Comparison of ENCODE assay signal across 19 cellular contexts in the genomic region with DNA sequence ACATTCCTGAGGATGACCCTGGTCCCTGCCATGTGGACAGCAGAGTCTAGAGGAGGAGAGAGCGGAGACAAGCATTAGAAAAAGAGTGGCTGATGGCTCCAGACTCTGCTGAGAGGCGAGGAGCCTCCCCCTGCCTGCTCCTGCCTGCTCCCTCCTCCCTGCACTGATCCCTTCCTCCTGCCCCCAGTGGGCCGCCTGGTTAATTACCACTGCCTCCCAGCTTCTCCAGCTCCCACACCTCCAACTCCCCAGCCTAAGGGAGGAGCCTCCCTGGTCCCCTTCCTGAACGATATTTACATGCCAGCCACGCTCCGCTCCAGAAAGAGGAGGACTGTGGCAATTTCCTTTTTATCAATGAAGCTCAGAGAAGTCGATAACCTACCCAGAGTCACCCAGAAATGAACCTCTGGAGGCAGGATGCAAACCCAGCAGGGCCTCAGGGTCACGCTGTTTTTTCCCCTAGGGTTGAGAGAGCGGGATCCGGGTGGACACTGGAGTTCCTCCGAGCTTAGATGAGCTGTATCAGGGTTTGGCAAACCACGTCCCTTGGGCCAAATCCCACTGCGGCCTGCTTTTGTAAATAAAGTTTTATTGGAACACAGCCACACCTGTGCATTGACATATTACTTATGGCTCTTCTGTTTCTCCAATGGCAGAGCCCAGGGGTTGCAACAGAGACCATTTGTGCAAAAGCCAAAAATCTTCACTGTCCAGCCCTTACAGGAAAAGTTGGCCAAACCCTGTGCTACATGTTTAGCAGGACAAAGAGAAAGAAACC. TPM values are rescaled to one million over a fixed set of nuclear protein-coding genes. Genes with fewer than 3 reads are reported as not detected.
DNase-seq lines count a peak whose midpoint lies in the region; ATAC-seq and TF ChIP-seq lines count a peak whose summit lies in the region.
"Had no signal": no experiment of that assay in that cellular context is flagged by ENCODE, and none has a peak within 500 bp of the region (broad histone marks: within the 10 kb centered on the region; RNA-seq: fewer than 3 reads in every experiment).

No MANE protein-coding gene starts in this region.

- H3K27me3 ChIP-seq in NT2/D1 (ENCODE audit: insufficient read depth, insufficient read length) (no peaks in the 10 kb centered on the region), iPS-15b (ENCODE audit: control insufficient read depth, insufficient read depth, low read length) (no peaks in the 10 kb centered on the region)
- H3K27me3 ChIP-seq: SJCRH30 had no signal

- H3K9me3 ChIP-seq in NT2/D1 (ENCODE audit: insufficient read depth, low read length) (no peaks in the 10 kb centered on the region), iPS-15b (ENCODE audit: control insufficient read depth, insufficient read depth, low read length) (no peaks in the 10 kb centered on the region)
- H3K9me3 ChIP-seq: pancreas, SJCRH30, spleen, stomach had no signal

- no peak overlapping the region for H3K27ac Mint-ChIP-seq in activated CD4-positive, alpha-beta memory T cell treated with anti-CD3 and anti-CD28 coated beads for 36 hours
- H3K27ac Mint-ChIP-seq: activated naive CD8-positive, alpha-beta T cell treated with anti-CD3 and anti-CD28 coated beads, Interleukin-2, amount 10 ng/mL, durations not matched to agents 7 days and 5 days; effector memory CD8-positive, alpha-beta T cell had no signal

- POLR2A ChIA-PET in HEK293T (lab: Yijun Ruan, JAX): interaction anchor here (0.7 kb wide), 1 partner anchor 191 kb away, joined by 3 read pairs; no protein-coding TSS in a partner anchor
- POLR2A ChIA-PET in activated CD4-positive, alpha-beta memory T cell treated with anti-CD3 and anti-CD28 coated beads for 36 hours (lab: Charles Lee): no interaction called here

- H3K27me3 Mint-ChIP-seq in activated CD4-positive, alpha-beta memory T cell treated with anti-CD3 and anti-CD28 coated beads for 36 hours: peaks cover 8% of the 10 kb centered on the region

- CTCF ChIA-PET in HEK293T (lab: Yijun Ruan, JAX): no interaction called here
- CTCF ChIA-PET in activated CD4-positive, alpha-beta memory T cell treated with anti-CD3 and anti-CD28 coated beads for 36 hours (lab: Charles Lee): no interaction called here

- H3K9me3 Mint-ChIP-seq in activated CD4-positive, alpha-beta memory T cell treated with anti-CD3 and anti-CD28 coated beads for 36 hours: no peaks in the 10 kb centered on the region
- H3K9me3 Mint-ChIP-seq: activated naive CD8-positive, alpha-beta T cell treated with anti-CD3 and anti-CD28 coated beads, Interleukin-2, amount 10 ng/mL, durations not matched to agents 7 days and 5 days; effector memory CD8-positive, alpha-beta T cell had no signal

- intact Hi-C loops in activated CD4-positive, alpha-beta memory T cell treated with anti-CD3 and anti-CD28 coated beads for 36 hours (cut with micrococcal nuclease): no loop called here

- no peak overlapping the region for H3K4me3 Mint-ChIP-seq in activated CD4-positive, alpha-beta memory T cell treated with anti-CD3 and anti-CD28 coated beads for 36 hours
- H3K4me3 Mint-ChIP-seq: activated naive CD8-positive, alpha-beta T cell treated with anti-CD3 and anti-CD28 coated beads, Interleukin-2, amount 10 ng/mL, durations not matched to agents 7 days and 5 days; effector memory CD8-positive, alpha-beta T cell had no signal

- ATAC-seq in GM21528 (IDR thresholded peaks at IDR 0.05; ENCODE audit: low FRiP score, unreplicated experiment): no peak
- ATAC-seq: effector memory CD8-positive, alpha-beta T cell; pancreas had no signal

- H3K4me1 Mint-ChIP-seq in activated CD4-positive, alpha-beta memory T cell treated with anti-CD3 and anti-CD28 coated beads for 36 hours (ENCODE audit: low read depth): no peaks in the 10 kb centered on the region
- H3K4me1 Mint-ChIP-seq: activated naive CD8-positive, alpha-beta T cell treated with anti-CD3 and anti-CD28 coated beads, Interleukin-2, amount 10 ng/mL, durations not matched to agents 7 days and 5 days had no signal

- peak overlapping the region; percentile 19 for H3K4me3 ChIP-seq in NT2/D1 (ENCODE audit: insufficient read length, low read depth)
- H3K4me3 ChIP-seq in iPS-15b (ENCODE audit: low read depth, low read length): peak overlapping the region; percentile 19
- no peak overlapping the region for H3K4me3 ChIP-seq in retinal pigment epithelial cell (ENCODE audit: low read length)
- H3K4me3 ChIP-seq: pancreas, SJCRH30, spleen, stomach had no signal

- H3K36me3 Mint-ChIP-seq in activated CD4-positive, alpha-beta memory T cell treated with anti-CD3 and anti-CD28 coated beads for 36 hours: no peaks in the 10 kb centered on the region
- H3K36me3 Mint-ChIP-seq: activated naive CD8-positive, alpha-beta T cell treated with anti-CD3 and anti-CD28 coated beads, Interleukin-2, amount 10 ng/mL, durations not matched to agents 7 days and 5 days had no signal

- DNase-seq in HEK293T (ENCODE audit: extremely low spot score) (peak; percentile 46), NT2/D1 (ENCODE audit: low read depth, low spot score) (peak; percentile 71), retinal pigment epithelial cell (ENCODE audit: low read depth) (no peak), GM03348 (ENCODE audit: low spot score) (no peak)
- no peak for DNase-seq in activated CD4-positive, alpha-beta memory T cell treated with anti-CD3 and anti-CD28 coated beads for 36 hours
- DNase-seq: activated CD4-positive, alpha-beta T cell treated with anti-CD3 and anti-CD28 coated beads, Interleukin-2, amount 50 U/mL, for 1 hour; activated naive CD8-positive, alpha-beta T cell treated with anti-CD3 and anti-CD28 coated beads, Interleukin-2, amount 10 ng/mL, durations not matched to agents 7 days and 5 days; activated T-cell treated with anti-CD3 and anti-CD28 coated beads, Interleukin-2, amount 50 U/mL, for 48 hours; C1 segment of cervical spinal cord; DND-41; effector memory CD8-positive, alpha-beta T cell; kidney; NCI-H2081 treated with DMSO at 0.1 percent for 48 hours; pancreas; SJCRH30; spleen; stomach had no signal

- H3K36me3 ChIP-seq in NT2/D1 (ENCODE audit: insufficient read depth, insufficient read length, low read length) (no peaks in the 10 kb centered on the region), iPS-15b (ENCODE audit: control insufficient read depth, insufficient read depth, low read length) (no peaks in the 10 kb centered on the region)
- H3K36me3 ChIP-seq: pancreas, SJCRH30, spleen, stomach had no signal

- peak overlapping the region; percentile 75 for H3K9ac ChIP-seq in NT2/D1 (ENCODE audit: insufficient read length, low read depth)
- no peak overlapping the region for H3K9ac ChIP-seq in iPS-15b (ENCODE audit: low read depth, low read length)

- peak; percentile 27 for TF ChIP-seq CTCF in retinal pigment epithelial cell (conservative IDR thresholded peaks at IDR 0.05; ENCODE audit: low read depth, low read length)

- H3K4me1 ChIP-seq in NT2/D1 (ENCODE audit: insufficient read depth, insufficient read length) (peaks cover 3% of the 10 kb centered on the region), iPS-15b (ENCODE audit: control insufficient read depth, insufficient read depth, low read length) (peaks cover 13% of the 10 kb centered on the region)
- H3K4me1 ChIP-seq: SJCRH30 had no signal

TF ChIP-seq in HEK293T, 16 proteins besides CTCF, POLR2A, EP300 and RAD21:
- TF ChIP-seq TARDBP (IDR thresholded peaks at IDR 0.05) (no peak), SP1 (IDR thresholded peaks at IDR 0.05) (no peak), ZNF384 (IDR thresholded peaks at IDR 0.05) (no peak), CTBP1 (IDR thresholded peaks at IDR 0.05; ENCODE audit: borderline replicate concordance) (no peak), BHLHE40 (IDR thresholded peaks at IDR 0.05; ENCODE audit: borderline replicate concordance) (no peak), SUZ12 (IDR thresholded peaks at IDR 0.05) (no peak), HDGF (IDR thresholded peaks at IDR 0.05; ENCODE audit: borderline replicate concordance) (no peak), L3MBTL2 (conservative IDR thresholded peaks at IDR 0.05) (no peak), FOXM1 (IDR thresholded peaks at IDR 0.05; ENCODE audit: borderline replicate concordance) (no peak), ELF4 (IDR thresholded peaks at IDR 0.05) (no peak)

RNA-seq across cellular contexts. Expression of a gene that starts 27.1 kb away (rescaled TPM):
- under 1 TPM; 0.07 to 0.12 TPM for total RNA-seq in activated CD4-positive, alpha-beta memory T cell treated with anti-CD3 and anti-CD28 coated beads for 36 hours
- total RNA-seq: activated naive CD8-positive, alpha-beta T cell treated with anti-CD3 and anti-CD28 coated beads, Interleukin-2, amount 10 ng/mL, durations not matched to agents 7 days and 5 days; SJCRH30; spleen had no signal

Comparison
In these comparisons a context has a peak if more than half of its experiments do, and no peak if none do; other contexts are left out.
1. DNase-seq: peak in HEK293T (single experiment) and NT2/D1 (single experiment); none in retinal pigment epithelial cell (single experiment), activated CD4-positive, alpha-beta memory T cell treated with anti-CD3 and anti-CD28 coated beads for 36 hours (single experiment) and GM03348 (single experiment).